Comparison of ENCODE assay signal across 11 cellular contexts in genomic region chr10:113232928-113233511, GRCh38.
DNase-seq lines count a peak whose midpoint lies in the region; ATAC-seq and TF ChIP-seq lines count a peak whose summit lies in the region.
"Had no signal": no experiment of that assay in that cellular context is flagged by ENCODE, and none has a peak within 500 bp of the region (broad histone marks: within the 10 kb centered on the region; RNA-seq: fewer than 3 reads in every experiment).

No MANE protein-coding gene starts in this region.

- H3K4me3 ChIP-seq in upper lobe of right lung, result no peak overlapping the region
- H3K4me3 ChIP-seq in tibial nerve, result no peak overlapping the region

- H3K27ac ChIP-seq in upper lobe of right lung (no peak overlapping the region), tibial nerve (no peak overlapping the region)

- H3K36me3 ChIP-seq in upper lobe of right lung, result no peaks in the 10 kb centered on the region
- no peaks in the 10 kb centered on the region for H3K36me3 ChIP-seq in tibial nerve

- TF ChIP-seq CTCF in upper lobe of right lung (IDR thresholded peaks at IDR 0.05) (no peak), tibial nerve (IDR thresholded peaks at IDR 0.05) (no peak)

- ATAC-seq in HG02981 (IDR thresholded peaks at IDR 0.05; ENCODE audit: unreplicated experiment) (peak; percentile 86), upper lobe of right lung (peak; percentile 42), GM18861 (IDR thresholded peaks at IDR 0.05; ENCODE audit: unreplicated experiment) (no peak)
- ATAC-seq: sciatic nerve had no signal

- no peak for TF ChIP-seq POLR2A in tibial nerve (IDR thresholded peaks at IDR 0.05)

- intact Hi-C loops in upper lobe of right lung (cut with DNase I), result no loop called here

- no peak for TF ChIP-seq EP300 in tibial nerve (IDR thresholded peaks at IDR 0.05)

- H3K27me3 ChIP-seq in upper lobe of right lung, result no peaks in the 10 kb centered on the region
- H3K27me3 ChIP-seq in tibial nerve, result no peaks in the 10 kb centered on the region

- H3K4me1 ChIP-seq in upper lobe of right lung (no peaks in the 10 kb centered on the region), tibial nerve (peaks cover 0 to 6% (median 0%) of the 10 kb centered on the region in 4 donors)

- 89 to 92% methylated on average over 5 of the region's 5 CpGs for WGBS in tibial nerve, 2 donors

- no peaks in the 10 kb centered on the region for H3K9me3 ChIP-seq in upper lobe of right lung
- H3K9me3 ChIP-seq in tibial nerve, result no peaks in the 10 kb centered on the region

- DNase-seq in NCI-H510A treated with DMSO at 0.1 percent for 48 hours (lab: John Stamatoyannopoulos, UW) (peak; percentile 11), NCI-H510A (lab: John Stamatoyannopoulos, UW) (no peak), NOMO-1 treated with DMSO at 0.1 percent for 48 hours (lab: John Stamatoyannopoulos, UW; ENCODE audit: unreplicated experiment) (peak; percentile 57), upper lobe of right lung (no peak), hippocampal formation (lab: John Stamatoyannopoulos, UW) (no peak), tibial nerve (ENCODE audit: low spot score in 2 of 2) (no peak)
- DNase-seq: GDM1, SIG-M5 had no signal

Comparison
In these comparisons a context has a peak if more than half of its experiments do, and no peak if none do; other contexts are left out.
1. DNase-seq: peak in NCI-H510A treated with DMSO at 0.1 percent for 48 hours (single experiment) and NOMO-1 treated with DMSO at 0.1 percent for 48 hours (single experiment); none in NCI-H510A (single experiment), upper lobe of right lung (single experiment), hippocampal formation (0 of 2) and tibial nerve (0 of 2).